21 cellular contexts compared by ENCODE assay signal in the genomic region with DNA sequence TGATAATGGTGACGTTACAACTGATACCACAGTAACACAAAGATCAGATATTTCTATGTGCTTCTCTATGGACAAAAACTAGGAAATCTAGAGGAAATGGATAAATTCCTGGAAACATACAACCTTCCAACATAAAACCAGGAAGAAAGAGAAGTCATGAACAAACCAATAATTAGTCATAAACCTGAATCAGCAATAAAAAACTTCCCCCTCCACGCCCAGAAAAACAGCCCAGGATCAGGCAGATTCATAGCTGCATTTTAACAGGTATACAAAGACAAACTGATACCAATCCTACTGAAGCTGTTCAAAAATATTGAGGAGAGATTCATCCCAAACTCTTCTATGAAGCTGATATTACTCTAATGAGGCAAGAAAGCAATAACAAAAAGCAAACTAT.
A peak's percentile ranks its signal among the peaks of the same experiment; 100 is the strongest.
DNase-seq lines count a peak whose midpoint lies in the region; ATAC-seq, FAIRE-seq and TF ChIP-seq lines count a peak whose summit lies in the region.
"Had no signal": no experiment of that assay in that cellular context is flagged by ENCODE, and none has a peak within 500 bp of the region (broad histone marks: within the 10 kb centered on the region; RNA-seq: fewer than 3 reads in every experiment).

No MANE protein-coding gene starts in this region.

- H2AK5ac ChIP-seq in IMR-90 (ENCODE audit: low read depth, low read length): no peak overlapping the region

- TF ChIP-seq POLR2A in A549 (IDR thresholded peaks at IDR 0.05; ENCODE audit: low read length) (no peak), IMR-90 (IDR thresholded peaks at IDR 0.05; ENCODE audit: low read depth, low read length) (no peak)

- CTCF ChIA-PET in A549 (lab: Yijun Ruan, JAX) (interaction anchor here (1.1 kb wide), 1 partner anchor 15 kb away, joined by 3 read pairs; no protein-coding TSS in a partner anchor), IMR-90 (lab: Yijun Ruan, JAX) (no interaction called here), Caco-2 (lab: Charles Lee) (no interaction called here)

- H3K36me3 ChIP-seq in IMR-90 (ENCODE audit: control insufficient read depth, insufficient read depth, low read length) (no peaks in the 10 kb centered on the region), RWPE2 (ENCODE audit: low read depth) (no peaks in the 10 kb centered on the region), Caco-2 (ENCODE audit: control insufficient read depth, insufficient read depth, low read length) (no peaks in the 10 kb centered on the region)

- no peak overlapping the region for H3K4me3 Mint-ChIP-seq in Caco-2 (ENCODE audit: unreplicated experiment)
- H3K4me3 Mint-ChIP-seq: CD4-positive, CD25-positive, alpha-beta regulatory T cell; CD8-positive, alpha-beta T cell; GM23338; H9 had no signal

- H3K9me3 Mint-ChIP-seq in Caco-2 (ENCODE audit: unreplicated experiment): peaks cover 8% of the 10 kb centered on the region
- H3K9me3 Mint-ChIP-seq: GM23338 had no signal

- TF ChIP-seq CTCF in A549 (IDR thresholded peaks at IDR 0.05) (no peak), IMR-90 (conservative IDR thresholded peaks at IDR 0.05; ENCODE audit: low read depth, low read length) (no peak), RWPE2 (IDR thresholded peaks at IDR 0.05; ENCODE audit: poor library complexity, severe bottlenecking) (no peak), foreskin keratinocyte (conservative IDR thresholded peaks at IDR 0.05) (no peak), Caco-2 (IDR thresholded peaks at IDR 0.05; ENCODE audit: insufficient read depth in 1 of 2, low read depth in 1 of 2, low read length in 1 of 2, severe bottlenecking in 1 of 2, unreplicated experiment in 1 of 2) (no peak)

- H2BK15ac ChIP-seq in IMR-90 (ENCODE audit: low read depth, low read length): no peak overlapping the region

- no peak overlapping the region for H2AFZ ChIP-seq in IMR-90 (replicated peaks; ENCODE audit: low read length, poor library complexity)
- H2AFZ ChIP-seq: GM23338 had no signal

- ATAC-seq in A549: no peak
- no peak for ATAC-seq in IMR-90 (ENCODE audit: low read depth)
- 0 out of 3 replicates have a peak, but pooled peaks have one; percentile 37 for ATAC-seq in RWPE2 (ENCODE audit: low read depth)
- ATAC-seq in foreskin keratinocyte: peak; percentile 44
- ATAC-seq in HG03175 (IDR thresholded peaks at IDR 0.05; ENCODE audit: unreplicated experiment): no peak
- ATAC-seq: CD8-positive, alpha-beta T cell; GM12878; GM23338; HCT116 had no signal

- no peak for TF ChIP-seq EP300 in A549 (IDR thresholded peaks at IDR 0.05)

- BruUV-seq in IMR-90 (replicated peaks; lab: Mats Ljungman, UMichigan) (no TSS peak), Caco-2 (replicated peaks; lab: Mats Ljungman, UMichigan) (no TSS peak)

- H4K5ac ChIP-seq in IMR-90 (ENCODE audit: low read depth, low read length): no peak overlapping the region

- H3K4me1 ChIP-seq in A549 (no peaks in the 10 kb centered on the region), IMR-90 (ENCODE audit: control insufficient read depth, insufficient read depth, low read length) (no peaks in the 10 kb centered on the region), RWPE2 (ENCODE audit: insufficient read depth, poor library complexity, severe bottlenecking) (peaks cover 22% of the 10 kb centered on the region), foreskin keratinocyte (peaks cover 3% of the 10 kb centered on the region), Caco-2 (no peaks in the 10 kb centered on the region)

- H3K4me1 Mint-ChIP-seq in Caco-2 (ENCODE audit: low read depth, unreplicated experiment): no peaks in the 10 kb centered on the region
- H3K4me1 Mint-ChIP-seq: CD4-positive, CD25-positive, alpha-beta regulatory T cell; GM23338; H9 had no signal

- no peak for DNase-seq in A549 (ENCODE audit: low read depth in 1 of 2, low spot score in 1 of 2)
- DNase-seq in IMR-90: no peak
- DNase-seq in RWPE2 (ENCODE audit: low spot score): no peak
- no peak for DNase-seq in foreskin keratinocyte
- no peak for DNase-seq in Caco-2
- DNase-seq in activated effector memory CD4-positive, alpha-beta T cell treated with Interleukin-2 at 50 U/mL for 16 hours: no peak
- DNase-seq: 8988T; CD4-positive, CD25-positive, alpha-beta regulatory T cell; CD8-positive, alpha-beta T cell; DMS 273 treated with DMSO at 0.1 percent for 48 hours; DMS79; EL; GDM1; H9 had no signal

- in situ Hi-C loops in IMR-90 (cut with MboI; ENCODE audit: low sequenced_read_pairs): no loop called here

- no peak overlapping the region for H2AK9ac ChIP-seq in IMR-90 (replicated peaks; ENCODE audit: low read depth, low read length, poor library complexity)

- no peak overlapping the region for H2BK20ac ChIP-seq in IMR-90 (ENCODE audit: low read depth, low read length)

- intact Hi-C loops in IMR-90 (cut with micrococcal nuclease) (no loop called here), Caco-2 (cut with micrococcal nuclease; ENCODE audit: unreplicated experiment) (no loop called here)

- no peak overlapping the region for H3K18ac ChIP-seq in IMR-90 (ENCODE audit: low read depth, low read length)

- H3K9me3 ChIP-seq in A549 (no peaks in the 10 kb centered on the region; the same call in 2 of the 3 replicates), IMR-90 (ENCODE audit: control insufficient read depth, insufficient read depth, low read length) (no peaks in the 10 kb centered on the region), RWPE2 (ENCODE audit: severe bottlenecking) (no peaks in the 10 kb centered on the region), Caco-2 (no peaks in the 10 kb centered on the region)

- no peak for FAIRE-seq in A549 (lab: Jason Lieb, UNC)
- FAIRE-seq: D721Med, GM12878, GM19239 had no signal

- H3K27ac ChIP-seq in A549 (no peak overlapping the region), IMR-90 (ENCODE audit: insufficient read depth, low read length) (no peak overlapping the region), RWPE2 (ENCODE audit: poor library complexity, severe bottlenecking) (no peak overlapping the region), foreskin keratinocyte (no peak overlapping the region)
- H3K27ac ChIP-seq: C4-2B had no signal

- no peaks in the 10 kb centered on the region for H3K27me3 ChIP-seq in IMR-90 (ENCODE audit: control insufficient read depth, insufficient read depth, low read length)
- no peaks in the 10 kb centered on the region for H3K27me3 ChIP-seq in RWPE2 (ENCODE audit: insufficient read depth, poor library complexity, severe bottlenecking)
- H3K27me3 ChIP-seq in foreskin keratinocyte: no peaks in the 10 kb centered on the region
- H3K27me3 ChIP-seq in Caco-2 (replicated peaks; ENCODE audit: control insufficient read depth, insufficient read depth, low read length): no peaks in the 10 kb centered on the region

- H3K4me3 ChIP-seq in A549 (no peak overlapping the region), IMR-90 (ENCODE audit: insufficient read depth, low read depth, low read length) (no peak overlapping the region), RWPE2 (ENCODE audit: severe bottlenecking) (no peak overlapping the region), Caco-2 (ENCODE audit: low read depth, low read length) (no peak overlapping the region)
- H3K4me3 ChIP-seq: GM12878, GM23338 had no signal

- no peak overlapping the region for H2BK5ac ChIP-seq in IMR-90 (ENCODE audit: low read depth, low read length, poor library complexity, severe bottlenecking)

- no peak for TF ChIP-seq RAD21 in A549 (conservative IDR thresholded peaks at IDR 0.05 in 1 of 2, IDR thresholded peaks at IDR 0.05 in 1 of 2)
- no peak for TF ChIP-seq RAD21 in IMR-90 (IDR thresholded peaks at IDR 0.05; ENCODE audit: low read length)

- dilution Hi-C loops in IMR-90 (cut with HindIII; ENCODE audit: low sequenced_read_pairs, unreplicated experiment): no loop called here

- no peaks in the 10 kb centered on the region for H4K20me1 ChIP-seq in IMR-90 (ENCODE audit: insufficient read depth, low read length)

- POLR2A ChIA-PET in A549 (lab: Yijun Ruan, JAX) (no interaction called here), IMR-90 (lab: Charles Lee; ENCODE audit: unreplicated experiment) (no interaction called here), Caco-2 (lab: Charles Lee) (no interaction called here)

- H3K79me1 ChIP-seq in IMR-90 (ENCODE audit: low read depth in 1 of 2, low read length in 2 of 2): no peaks in the 10 kb centered on the region

- H3K27me3 Mint-ChIP-seq in Caco-2 (ENCODE audit: insufficient read depth, unreplicated experiment): no peaks in the 10 kb centered on the region
- H3K27me3 Mint-ChIP-seq: CD4-positive, CD25-positive, alpha-beta regulatory T cell had no signal

- no peak overlapping the region for H3K4me2 ChIP-seq in A549
- no peak overlapping the region for H3K4me2 ChIP-seq in IMR-90 (ENCODE audit: low read depth, low read length)
- H3K4me2 ChIP-seq: GM23338 had no signal

- no peak overlapping the region for H4K8ac ChIP-seq in IMR-90 (ENCODE audit: low read depth in 2 of 2, low read length in 2 of 2)

- no peak overlapping the region for H3K4ac ChIP-seq in IMR-90 (ENCODE audit: low read depth, low read length)

- no peak overlapping the region for H2BK120ac ChIP-seq in IMR-90 (ENCODE audit: low read depth, low read length)

- no peak overlapping the region for H4K91ac ChIP-seq in IMR-90 (ENCODE audit: insufficient read depth, low read depth, low read length)

- under 1% methylated on average over 2 of the region's 2 CpGs for WGBS in A549 (ENCODE audit: missing lambda C conversion rate)
- no CpG with 5 or more reads among the region's 2 CpGs for WGBS in IMR-90 (ENCODE audit: extremely low coverage in 2 of 2, insufficient read length in 1 of 2), 2 experiments

- no peak overlapping the region for H3K14ac ChIP-seq in IMR-90 (replicated peaks; ENCODE audit: low read depth, low read length)

- H3K27ac Mint-ChIP-seq in Caco-2 (ENCODE audit: unreplicated experiment): no peak overlapping the region
- H3K27ac Mint-ChIP-seq: CD4-positive, CD25-positive, alpha-beta regulatory T cell; CD8-positive, alpha-beta T cell; GM23338; H9 had no signal

- no peak overlapping the region for H3K56ac ChIP-seq in IMR-90 (ENCODE audit: extremely low read depth, insufficient read depth, low read length)

- H3K36me3 Mint-ChIP-seq in Caco-2 (ENCODE audit: insufficient read depth, unreplicated experiment): no peaks in the 10 kb centered on the region
- H3K36me3 Mint-ChIP-seq: CD4-positive, CD25-positive, alpha-beta regulatory T cell; CD8-positive, alpha-beta T cell had no signal

- H3K23ac ChIP-seq in IMR-90 (ENCODE audit: low read depth, low read length): no peak overlapping the region

- no peak overlapping the region for H3K9ac ChIP-seq in IMR-90 (ENCODE audit: low read depth, low read length)

- H3K9me1 ChIP-seq in IMR-90 (ENCODE audit: insufficient read depth, low read length): no peaks in the 10 kb centered on the region

TF ChIP-seq in A549, 52 proteins besides CTCF, POLR2A, EP300 and RAD21 (continues in another document):
- no peak for TF ChIP-seq KDM1A (IDR thresholded peaks at IDR 0.05; ENCODE audit: low read depth)
- peak; percentile 59 for TF ChIP-seq MAFK (IDR thresholded peaks at IDR 0.05; ENCODE audit: partially characterized antibody)
- no peak for TF ChIP-seq HDAC2 (IDR thresholded peaks at IDR 0.05)

TF ChIP-seq in IMR-90, 13 proteins besides CTCF, POLR2A, EP300 and RAD21:
- TF ChIP-seq SMC3 (IDR thresholded peaks at IDR 0.05; ENCODE audit: low read depth, low read length): no peak
- TF ChIP-seq MAFK (IDR thresholded peaks at IDR 0.05; ENCODE audit: low read depth, low read length): peak; percentile 46; the same call in 1 of the 2 replicates

Comparison
In these comparisons a context has a peak if more than half of its experiments do, and no peak if none do; other contexts are left out.
1. ATAC-seq: peak in RWPE2 (single experiment) and foreskin keratinocyte (single experiment); none in A549 (0 of 2), IMR-90 (single experiment) and HG03175 (single experiment).